2 cellular contexts compared by ENCODE assay signal in the genomic region with DNA sequence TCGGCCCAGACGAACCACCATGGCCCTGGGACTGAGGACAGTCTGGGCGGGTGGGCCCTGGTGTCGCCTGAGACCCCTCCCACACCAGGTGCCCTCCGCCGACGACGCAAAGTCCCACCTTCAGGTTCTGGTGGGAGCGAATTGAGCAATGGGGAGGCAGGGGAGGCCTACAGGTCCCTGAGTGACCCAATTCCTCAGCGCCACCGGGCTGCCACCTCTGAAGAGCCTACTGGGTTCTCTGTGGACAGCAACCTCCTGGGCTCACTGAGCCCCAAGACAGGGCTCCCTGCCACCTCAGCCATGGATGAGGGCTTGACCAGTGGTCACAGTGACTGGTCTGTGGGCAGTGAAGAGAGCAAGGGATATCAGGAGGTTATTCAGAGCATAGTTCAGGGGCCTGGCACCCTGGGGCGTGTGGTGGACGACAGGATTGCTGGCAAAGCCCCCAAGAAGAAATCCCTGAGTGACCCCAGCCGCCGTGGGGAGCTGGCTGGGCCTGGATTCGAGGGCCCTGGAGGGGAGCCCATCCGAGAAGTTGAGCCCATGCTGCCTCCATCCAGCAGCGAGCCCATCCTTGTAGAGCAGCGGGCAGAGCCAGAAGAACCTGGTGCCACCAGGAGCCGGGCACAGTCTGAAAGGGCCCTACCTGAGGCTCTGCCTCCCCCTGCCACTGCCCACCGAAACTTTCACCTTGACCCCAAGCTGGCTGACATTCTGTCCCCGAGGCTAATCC.
TF ChIP-seq lines count a peak whose summit lies in the region.

No MANE protein-coding gene starts in this region.

TF ChIP-seq in SK-N-SH, 30 proteins besides CTCF, POLR2A, EP300 and RAD21 (continued from another document):
- TF ChIP-seq ZBTB33 (IDR thresholded peaks at IDR 0.05; ENCODE audit: borderline replicate concordance, low read depth), result no peak
- no peak for TF ChIP-seq MEF2A (IDR thresholded peaks at IDR 0.05; ENCODE audit: borderline replicate concordance, low read depth)
- no peak for TF ChIP-seq CHD2 (IDR thresholded peaks at IDR 0.05; ENCODE audit: low read length, partially characterized antibody)
- TF ChIP-seq, protein P1, sequence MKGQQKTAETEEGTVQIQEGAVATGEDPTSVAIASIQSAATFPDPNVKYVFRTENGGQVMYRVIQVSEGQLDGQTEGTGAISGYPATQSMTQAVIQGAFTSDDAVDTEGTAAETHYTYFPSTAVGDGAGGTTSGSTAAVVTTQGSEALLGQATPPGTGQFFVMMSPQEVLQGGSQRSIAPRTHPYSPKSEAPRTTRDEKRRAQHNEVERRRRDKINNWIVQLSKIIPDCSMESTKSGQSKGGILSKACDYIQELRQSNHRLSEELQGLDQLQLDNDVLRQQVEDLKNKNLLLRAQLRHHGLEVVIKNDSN (IDR thresholded peaks at IDR 0.05; ENCODE audit: borderline replicate concordance, low read depth), result no peak

TF ChIP-seq in SK-N-SH treated with all-trans-retinoic acid at 6 μM for 48 hours, 23 proteins besides CTCF, POLR2A, EP300 and RAD21 (continued from another document):
- no peak for TF ChIP-seq PATZ1 (CRISPR knock-in tag; IDR thresholded peaks at IDR 0.05; ENCODE audit: borderline replicate concordance)
- no peak for TF ChIP-seq ZNF70 (CRISPR knock-in tag; IDR thresholded peaks at IDR 0.05)
TF ChIP-seq in SK-N-SH treated with all-trans-retinoic acid at 6 μM for 48 hours: peak in this region for 0.
